ENCODE assay signal across 1 cellular context in genomic region chr15:48360841-48361240, GRCh38.
TF ChIP-seq lines count a peak whose summit lies in the region.

No MANE protein-coding gene starts in this region.

TF ChIP-seq in K562, 482 proteins besides CTCF, POLR2A, EP300 and RAD21 (continued from another document):
- TF ChIP-seq ZNF609 (CRISPR knock-in tag; IDR thresholded peaks at IDR 0.05; ENCODE audit: borderline replicate concordance) (no peak), HOMEZ (CRISPR knock-in tag; IDR thresholded peaks at IDR 0.05) (no peak), E2F1 (CRISPR knock-in tag; IDR thresholded peaks at IDR 0.05) (no peak), KDM1A (IDR thresholded peaks at IDR 0.05) (no peak), CEBPB (tag; IDR thresholded peaks at IDR 0.05) (no peak), SMAD3 (CRISPR knock-in tag; conservative IDR thresholded peaks at IDR 0.05) (no peak), E2F4 (CRISPR knock-in tag; IDR thresholded peaks at IDR 0.05; ENCODE audit: low read depth) (no peak), ZNF785 (CRISPR knock-in tag; IDR thresholded peaks at IDR 0.05) (no peak), PATZ1 (CRISPR knock-in tag; IDR thresholded peaks at IDR 0.05; ENCODE audit: borderline replicate concordance) (no peak), SMAD4 (CRISPR knock-in tag; conservative IDR thresholded peaks at IDR 0.05) (no peak), NR3C1 (CRISPR knock-in tag; IDR thresholded peaks at IDR 0.05) (no peak), HEY1 (CRISPR knock-in tag; IDR thresholded peaks at IDR 0.05; ENCODE audit: borderline replicate concordance) (no peak), ZNF3 (CRISPR knock-in tag; IDR thresholded peaks at IDR 0.05) (no peak), ZNF146 (CRISPR knock-in tag; IDR thresholded peaks at IDR 0.05; ENCODE audit: unreplicated experiment) (no peak), HDAC2 (IDR thresholded peaks at IDR 0.05) (no peak), CHD7 (IDR thresholded peaks at IDR 0.05; ENCODE audit: low read depth, low read length) (no peak), C11orf30 (IDR thresholded peaks at IDR 0.05; ENCODE audit: low read depth) (0 out of 2 replicates have a peak, but pooled peaks have one; percentile 5), MIER1 (IDR thresholded peaks at IDR 0.05; ENCODE audit: low read depth) (no peak), TOE1 (IDR thresholded peaks at IDR 0.05; ENCODE audit: borderline replicate concordance) (no peak), TOE1 (CRISPR knock-in tag; IDR thresholded peaks at IDR 0.05; ENCODE audit: borderline replicate concordance, low read depth) (no peak), ZBTB2 (IDR thresholded peaks at IDR 0.05) (no peak), ZNF280B (CRISPR knock-in tag; IDR thresholded peaks at IDR 0.05) (no peak), CBFB (CRISPR knock-in tag; IDR thresholded peaks at IDR 0.05) (no peak), ZNF778 (CRISPR knock-in tag; IDR thresholded peaks at IDR 0.05) (no peak)
